1 cellular context compared by ENCODE assay signal in the genomic region with DNA sequence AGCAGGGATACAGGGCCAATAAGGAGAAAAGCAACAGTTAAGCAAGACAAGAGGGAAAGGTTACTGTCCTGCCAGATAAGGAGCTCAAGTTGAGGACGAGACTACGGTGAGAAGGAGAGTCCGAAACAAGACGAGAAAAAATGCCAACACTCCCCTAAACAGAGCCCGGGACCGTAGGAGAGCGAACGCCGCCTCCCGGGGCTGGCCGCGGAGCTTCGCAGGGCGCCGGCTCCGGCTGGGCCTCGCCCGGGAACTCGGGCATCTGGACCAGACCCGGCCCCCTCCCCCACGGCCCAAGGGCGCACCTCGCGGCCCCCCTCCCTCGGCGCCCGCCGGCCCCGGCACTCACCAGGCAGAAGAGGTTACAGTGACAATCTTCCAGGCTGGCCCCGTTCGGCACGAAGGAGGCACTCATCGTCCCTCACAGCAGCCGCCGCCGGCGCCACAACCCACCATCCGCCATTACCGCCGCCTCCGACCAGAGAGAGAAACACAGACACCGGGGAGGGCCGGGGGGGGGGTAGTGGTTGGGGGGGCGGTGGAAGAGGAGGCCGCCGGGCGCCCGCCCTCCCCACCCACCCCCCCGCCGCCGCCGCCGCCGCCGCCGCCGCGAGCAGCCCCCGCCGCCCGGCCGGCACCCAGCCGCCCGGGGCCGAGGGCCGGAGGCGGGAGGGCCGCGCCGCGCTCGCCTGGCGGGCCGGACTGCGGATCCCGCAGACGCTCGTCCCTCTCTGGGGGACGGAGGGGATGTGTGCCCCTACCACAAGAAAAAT.
TF ChIP-seq lines count a peak whose summit lies in the region.

TSS of gene MED13 (minus strand) at position 488 of the 773 bp plus-strand sequence. CDS start at position 415, 73 bp downstream.

TF ChIP-seq in HepG2, 621 proteins besides CTCF, POLR2A, EP300 and RAD21 (continued from another document):
- no peak; the same call in 1 of the 2 replicates for TF ChIP-seq DZIP1 (CRISPR knock-in tag; IDR thresholded peaks at IDR 0.05)
- TF ChIP-seq WIZ (CRISPR knock-in tag; IDR thresholded peaks at IDR 0.05) = no peak
- TF ChIP-seq HHEX (CRISPR knock-in tag; IDR thresholded peaks at IDR 0.05) = no peak
- TF ChIP-seq, protein P1, sequence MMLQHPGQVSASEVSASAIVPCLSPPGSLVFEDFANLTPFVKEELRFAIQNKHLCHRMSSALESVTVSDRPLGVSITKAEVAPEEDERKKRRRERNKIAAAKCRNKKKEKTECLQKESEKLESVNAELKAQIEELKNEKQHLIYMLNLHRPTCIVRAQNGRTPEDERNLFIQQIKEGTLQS (CRISPR knock-in tag; IDR thresholded peaks at IDR 0.05) = no peak
- no peak for TF ChIP-seq RARA (CRISPR knock-in tag; IDR thresholded peaks at IDR 0.05)
- TF ChIP-seq, protein P2, sequence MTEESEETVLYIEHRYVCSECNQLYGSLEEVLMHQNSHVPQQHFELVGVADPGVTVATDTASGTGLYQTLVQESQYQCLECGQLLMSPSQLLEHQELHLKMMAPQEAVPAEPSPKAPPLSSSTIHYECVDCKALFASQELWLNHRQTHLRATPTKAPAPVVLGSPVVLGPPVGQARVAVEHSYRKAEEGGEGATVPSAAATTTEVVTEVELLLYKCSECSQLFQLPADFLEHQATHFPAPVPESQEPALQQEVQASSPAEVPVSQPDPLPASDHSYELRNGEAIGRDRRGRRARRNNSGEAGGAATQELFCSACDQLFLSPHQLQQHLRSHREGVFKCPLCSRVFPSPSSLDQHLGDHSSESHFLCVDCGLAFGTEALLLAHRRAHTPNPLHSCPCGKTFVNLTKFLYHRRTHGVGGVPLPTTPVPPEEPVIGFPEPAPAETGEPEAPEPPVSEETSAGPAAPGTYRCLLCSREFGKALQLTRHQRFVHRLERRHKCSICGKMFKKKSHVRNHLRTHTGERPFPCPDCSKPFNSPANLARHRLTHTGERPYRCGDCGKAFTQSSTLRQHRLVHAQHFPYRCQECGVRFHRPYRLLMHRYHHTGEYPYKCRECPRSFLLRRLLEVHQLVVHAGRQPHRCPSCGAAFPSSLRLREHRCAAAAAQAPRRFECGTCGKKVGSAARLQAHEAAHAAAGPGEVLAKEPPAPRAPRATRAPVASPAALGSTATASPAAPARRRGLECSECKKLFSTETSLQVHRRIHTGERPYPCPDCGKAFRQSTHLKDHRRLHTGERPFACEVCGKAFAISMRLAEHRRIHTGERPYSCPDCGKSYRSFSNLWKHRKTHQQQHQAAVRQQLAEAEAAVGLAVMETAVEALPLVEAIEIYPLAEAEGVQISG (CRISPR knock-in tag; IDR thresholded peaks at IDR 0.05) = peak; percentile 21; the same call in 1 of the 2 replicates
- TF ChIP-seq GABPA (IDR thresholded peaks at IDR 0.05; ENCODE audit: low read depth, low read length) = no peak
- no peak for TF ChIP-seq GABPA (CRISPR knock-in tag; IDR thresholded peaks at IDR 0.05; ENCODE audit: low read depth)
- TF ChIP-seq KMT2B (CRISPR knock-in tag; IDR thresholded peaks at IDR 0.05) = no peak
- TF ChIP-seq, protein P3, sequence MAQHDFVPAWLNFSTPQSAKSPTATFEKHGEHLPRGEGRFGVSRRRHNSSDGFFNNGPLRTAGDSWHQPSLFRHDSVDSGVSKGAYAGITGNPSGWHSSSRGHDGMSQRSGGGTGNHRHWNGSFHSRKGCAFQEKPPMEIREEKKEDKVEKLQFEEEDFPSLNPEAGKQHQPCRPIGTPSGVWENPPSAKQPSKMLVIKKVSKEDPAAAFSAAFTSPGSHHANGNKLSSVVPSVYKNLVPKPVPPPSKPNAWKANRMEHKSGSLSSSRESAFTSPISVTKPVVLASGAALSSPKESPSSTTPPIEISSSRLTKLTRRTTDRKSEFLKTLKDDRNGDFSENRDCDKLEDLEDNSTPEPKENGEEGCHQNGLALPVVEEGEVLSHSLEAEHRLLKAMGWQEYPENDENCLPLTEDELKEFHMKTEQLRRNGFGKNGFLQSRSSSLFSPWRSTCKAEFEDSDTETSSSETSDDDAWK (CRISPR knock-in tag; IDR thresholded peaks at IDR 0.05) = no peak
- no peak for TF ChIP-seq SETDB1 (CRISPR knock-in tag; IDR thresholded peaks at IDR 0.05; ENCODE audit: borderline replicate concordance)
- no peak for TF ChIP-seq ZSCAN22 (CRISPR knock-in tag; IDR thresholded peaks at IDR 0.05)
- TF ChIP-seq BATF2 (CRISPR knock-in tag; IDR thresholded peaks at IDR 0.05) = no peak
- no peak for TF ChIP-seq ZNF205 (CRISPR knock-in tag; IDR thresholded peaks at IDR 0.05)
- TF ChIP-seq JARID2 (CRISPR knock-in tag; IDR thresholded peaks at IDR 0.05; ENCODE audit: insufficient replicate concordance) = no peak
- no peak for TF ChIP-seq ATF1 (CRISPR knock-in tag; IDR thresholded peaks at IDR 0.05)
- no peak for TF ChIP-seq U2AF2 (IDR thresholded peaks at IDR 0.05; ENCODE audit: low read depth, low read length)
- TF ChIP-seq ZBTB33 (CRISPR knock-in tag; IDR thresholded peaks at IDR 0.05) = no peak
- no peak for TF ChIP-seq ZNF598 (CRISPR knock-in tag; IDR thresholded peaks at IDR 0.05; ENCODE audit: borderline replicate concordance)
- no peak for TF ChIP-seq XRCC5 (optimal IDR thresholded peaks at IDR 0.05; ENCODE audit: low read length)
- 0 out of 2 replicates have a peak, but pooled peaks have one; percentile 17 for TF ChIP-seq IRF2 (CRISPR knock-in tag; IDR thresholded peaks at IDR 0.05)
- no peak for TF ChIP-seq ZBTB34 (CRISPR knock-in tag; IDR thresholded peaks at IDR 0.05)
- no peak for TF ChIP-seq ZNF678 (CRISPR knock-in tag; IDR thresholded peaks at IDR 0.05)
- no peak for TF ChIP-seq ZBTB44 (CRISPR knock-in tag; IDR thresholded peaks at IDR 0.05)
- TF ChIP-seq, protein P4, sequence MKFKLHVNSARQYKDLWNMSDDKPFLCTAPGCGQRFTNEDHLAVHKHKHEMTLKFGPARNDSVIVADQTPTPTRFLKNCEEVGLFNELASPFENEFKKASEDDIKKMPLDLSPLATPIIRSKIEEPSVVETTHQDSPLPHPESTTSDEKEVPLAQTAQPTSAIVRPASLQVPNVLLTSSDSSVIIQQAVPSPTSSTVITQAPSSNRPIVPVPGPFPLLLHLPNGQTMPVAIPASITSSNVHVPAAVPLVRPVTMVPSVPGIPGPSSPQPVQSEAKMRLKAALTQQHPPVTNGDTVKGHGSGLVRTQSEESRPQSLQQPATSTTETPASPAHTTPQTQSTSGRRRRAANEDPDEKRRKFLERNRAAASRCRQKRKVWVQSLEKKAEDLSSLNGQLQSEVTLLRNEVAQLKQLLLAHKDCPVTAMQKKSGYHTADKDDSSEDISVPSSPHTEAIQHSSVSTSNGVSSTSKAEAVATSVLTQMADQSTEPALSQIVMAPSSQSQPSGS (CRISPR knock-in tag; IDR thresholded peaks at IDR 0.05) = no peak
- TF ChIP-seq SMARCC2 (IDR thresholded peaks at IDR 0.05) = no peak
- TF ChIP-seq PAF1 (CRISPR knock-in tag; IDR thresholded peaks at IDR 0.05) = no peak
- TF ChIP-seq ZNF34 (CRISPR knock-in tag; IDR thresholded peaks at IDR 0.05; ENCODE audit: borderline replicate concordance) = no peak
TF ChIP-seq in HepG2: peak in this region for 45.
